Comparison of ENCODE assay signal across 34 cellular contexts in the genomic region with DNA sequence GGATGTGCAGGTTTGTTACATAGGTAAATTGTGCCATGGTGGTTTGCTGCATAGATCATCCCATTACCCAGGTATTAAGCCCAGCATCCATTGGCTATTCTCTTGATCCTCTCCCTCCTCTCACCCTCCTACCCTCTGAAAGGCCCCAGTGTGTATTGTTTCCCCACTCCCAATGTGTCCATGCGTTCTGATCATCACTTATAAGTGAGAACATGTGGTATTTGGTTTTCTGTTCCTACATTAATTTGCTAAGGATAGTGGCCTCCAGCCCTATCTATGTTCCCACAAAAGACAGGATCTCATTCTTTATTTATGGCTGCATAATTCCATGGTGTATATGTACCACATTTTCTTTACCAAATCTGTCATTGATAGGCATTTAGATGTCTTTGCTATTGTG.
"Had no signal": no experiment of that assay in that cellular context is flagged by ENCODE, and none has a peak within 500 bp of the region (broad histone marks: within the 10 kb centered on the region; RNA-seq: fewer than 3 reads in every experiment).

No MANE protein-coding gene starts in this region.

- DNase-seq: activated effector memory CD4-positive, alpha-beta T cell treated with anti-CD3 and anti-CD28 coated beads, Interleukin-2, amount 50 U/mL, for 16 hours; activated effector memory CD4-positive, alpha-beta T cell treated with Interleukin-2 at 50 U/mL for 16 hours; activated gamma-delta T cell; activated gamma-delta T cell treated with Interleukin-2 at 50 U/mL for 16 hours; activated naive CD4-positive, alpha-beta T cell; activated naive CD4-positive, alpha-beta T cell treated with anti-CD3 and anti-CD28 coated beads for 36 hours; activated naive CD4-positive, alpha-beta T cell treated with anti-CD3 and anti-CD28 coated beads, Interleukin-2, amount 10 ng/mL, durations not matched to agents 7 days and 5 days; activated naive CD4-positive, alpha-beta T cell treated with anti-CD3 and anti-CD28 coated beads, Interleukin-2, amount 50 U/mL, for 16 hours; activated naive CD4-positive, alpha-beta T cell treated with Interleukin-2 at 50 U/mL for 16 hours; activated naive CD8-positive, alpha-beta T cell treated with anti-CD3 and anti-CD28 coated beads for 36 hours; activated naive CD8-positive, alpha-beta T cell treated with anti-CD3 and anti-CD28 coated beads, Interleukin-2, amount 10 ng/mL, durations not matched to agents 7 days and 5 days; activated naive CD8-positive, alpha-beta T cell treated with anti-CD3 and anti-CD28 coated beads, Interleukin-2, amount 50 U/mL, for 24 hours; activated T-cell treated with anti-CD3 and anti-CD28 coated beads, Interleukin-2, amount 50 U/mL, for 1 hour; activated T-cell treated with anti-CD3 and anti-CD28 coated beads, Interleukin-2, amount 50 U/mL, for 24 hours; activated T-cell treated with anti-CD3 and anti-CD28 coated beads, Interleukin-2, amount 50 U/mL, for 4 hours; activated T-cell treated with anti-CD3 and anti-CD28 coated beads, Interleukin-2, amount 50 U/mL, for 48 hours; activated T-cell treated with anti-CD3 and anti-CD28 coated beads, Interleukin-2, amount 50 U/mL, for 72 hours; adrenal gland; amniotic stem cell; amygdala; anterior cingulate cortex; aorta; body of pancreas; brain microvascular endothelial cell; caudate nucleus; central memory CD4-positive, alpha-beta T cell; cerebellar nuclear complex had no signal

- H3K4me3 ChIP-seq: adrenal gland, ascending aorta, body of pancreas, breast epithelium, cardiac muscle cell had no signal

- H3K27me3 ChIP-seq: adrenal gland, ascending aorta, body of pancreas, brain microvascular endothelial cell, breast epithelium, cardiac muscle cell had no signal

- H3K4me1 ChIP-seq: adrenal gland, ascending aorta, body of pancreas, breast epithelium had no signal

- FAIRE-seq: astrocyte, bronchial epithelial cell had no signal

- H3K27ac ChIP-seq: adrenal gland, ascending aorta, body of pancreas, brain microvascular endothelial cell, breast epithelium, cardiac muscle cell had no signal

- H3K9me3 ChIP-seq: adrenal gland, ascending aorta, body of pancreas, breast epithelium had no signal

- ATAC-seq: activated naive CD4-positive, alpha-beta T cell treated with anti-CD3 and anti-CD28 coated beads, Interleukin-2, amount 50 U/mL, for 72 hours; activated naive CD8-positive, alpha-beta T cell treated with anti-CD3 and anti-CD28 coated beads, Interleukin-2, amount 50 U/mL, for 24 hours; activated T-cell treated with anti-CD3 and anti-CD28 coated beads, Interleukin-2, amount 50 U/mL, for 4 hours; activated T-cell treated with anti-CD3 and anti-CD28 coated beads, Interleukin-2, amount 50 U/mL, for 72 hours; activated T-helper 17 cell treated with anti-CD3 and anti-CD28 coated beads, Interleukin-2, amount 50 U/mL, for 72 hours; body of pancreas had no signal

- H3K36me3 ChIP-seq: adrenal gland, ascending aorta, brain microvascular endothelial cell, breast epithelium, cardiac muscle cell had no signal
